In the genomic region with DNA sequence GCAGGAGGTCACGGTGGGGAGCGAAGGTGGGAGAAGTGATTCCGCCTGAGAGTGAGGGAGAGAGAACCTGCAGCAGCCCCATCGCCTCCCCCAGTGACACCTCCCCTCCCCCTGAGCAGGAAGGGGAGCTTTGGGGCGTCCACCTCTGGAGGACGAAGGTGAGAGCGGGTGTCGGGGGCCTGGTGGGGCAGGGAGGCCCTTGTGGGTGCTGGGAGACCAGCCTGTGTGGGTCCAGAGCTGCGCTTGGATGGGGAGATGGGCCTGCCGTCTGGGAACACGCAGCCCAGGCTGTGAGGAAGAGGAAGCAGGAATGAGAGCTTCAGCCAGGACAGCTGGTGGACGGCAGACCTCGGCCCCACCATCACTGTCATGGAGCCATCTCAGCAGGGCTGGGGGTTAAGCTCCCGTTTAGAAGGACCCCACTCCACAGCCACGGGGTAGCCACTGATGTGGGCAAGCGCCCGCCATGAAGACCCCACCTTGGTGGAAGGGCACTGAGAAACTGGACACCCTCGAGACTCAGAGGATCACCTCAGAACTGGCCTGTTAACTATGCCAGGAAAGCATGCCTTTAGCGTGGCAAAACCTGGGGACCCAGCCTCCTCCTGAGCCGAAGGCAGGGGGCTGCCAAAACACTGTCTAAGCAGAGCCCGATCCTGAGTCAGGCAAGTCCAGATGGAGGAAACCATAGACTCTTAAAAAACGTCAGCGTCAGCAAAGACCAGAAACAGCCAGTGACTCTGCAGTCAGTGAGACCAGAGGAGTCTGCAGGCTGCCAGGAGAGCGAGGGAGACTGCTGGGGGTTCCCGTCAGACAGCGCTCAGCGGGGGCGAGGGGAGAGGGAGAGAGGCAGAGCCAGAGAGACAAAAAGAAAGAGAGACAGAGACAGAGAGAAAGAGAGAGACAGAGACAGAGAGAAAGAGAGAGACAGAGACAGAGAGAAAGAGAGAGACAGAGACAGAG, we compare ENCODE assay signal across 9 cellular contexts. TPM values are rescaled to one million over a fixed set of nuclear protein-coding genes. Genes with fewer than 3 reads are reported as not detected.
A peak's percentile ranks its signal among the peaks of the same experiment; 100 is the strongest.
DNase-seq lines count a peak whose midpoint lies in the region; ATAC-seq and TF ChIP-seq lines count a peak whose summit lies in the region.
"Had no signal": no experiment of that assay in that cellular context is flagged by ENCODE, and none has a peak within 500 bp of the region (broad histone marks: within the 10 kb centered on the region; RNA-seq: fewer than 3 reads in every experiment).

No MANE protein-coding gene starts in this region.

- intact Hi-C loops in left lung (cut with DNase I), result no loop called here

- H3K4me1 ChIP-seq in left lung, result peaks cover 13 to 26% of the 10 kb centered on the region in 2 donors

- peak overlapping the region in 1 of 2 donors; percentile 18 for H3K27ac ChIP-seq in left lung

- TF ChIP-seq CTCF in left lung (IDR thresholded peaks at IDR 0.05), result no peak

- peak; percentile 21 for ATAC-seq in left lung
- no peak for ATAC-seq in GM18498 (IDR thresholded peaks at IDR 0.05; ENCODE audit: unreplicated experiment)
- no peak for ATAC-seq in HG02884 (IDR thresholded peaks at IDR 0.05; ENCODE audit: unreplicated experiment)
- ATAC-seq in GM21737 (IDR thresholded peaks at IDR 0.05; ENCODE audit: unreplicated experiment), result no peak

- H3K4me3 ChIP-seq in left lung, result peak overlapping the region in 1 of 2 donors; percentile 39

- no peaks in the 10 kb centered on the region for H3K9me3 ChIP-seq in left lung

- peaks cover 0 to 25% of the 10 kb centered on the region in 2 donors for H3K27me3 ChIP-seq in left lung

- peak; percentile 23 for DNase-seq in stimulated activated CD4-positive, alpha-beta T cell treated with anti-CD3 and anti-CD28 coated beads, Interleukin-15, amount 100 ng/mL, for 24 hours
- DNase-seq in stimulated activated CD4-positive, alpha-beta T cell treated with anti-CD3 and anti-CD28 coated beads, Interleukin-12 subunit alpha, Interleukin-12 subunit beta, amount 100 ng/mL, for 4 hours, result no peak
- peak; percentile 50 for DNase-seq in astrocyte of the hippocampus (ENCODE audit: low read depth, low spot score)
- no peak for DNase-seq in left lung
- DNase-seq in NCI-H774 (lab: John Stamatoyannopoulos, UW), result no peak

- no peaks in the 10 kb centered on the region for H3K36me3 ChIP-seq in left lung

RNA-seq across cellular contexts. Expression of a gene that starts 6.4 kb away (rescaled TPM):
- total RNA-seq in left lung, result not detected
- total RNA-seq: glomerular endothelial cell had no signal

RNA-seq across cellular contexts. Expression of a gene that starts 29.4 kb away (rescaled TPM):
- total RNA-seq in left lung, result 1 to 10 TPM; 6.2 to 7.8 TPM
- total RNA-seq: glomerular endothelial cell had no signal

RNA-seq across cellular contexts. Expression of a gene that starts 46.4 kb away (rescaled TPM):
- not detected for total RNA-seq in left lung
- total RNA-seq: glomerular endothelial cell had no signal

RNA-seq across cellular contexts. Expression of a gene that starts 56.4 kb away (rescaled TPM):
- total RNA-seq in left lung, result 10 to 100 TPM; 30.5 to 41.0 TPM

RNA-seq across cellular contexts. Expression of a gene that starts 57.4 kb away (rescaled TPM):
- 10 to 100 TPM; 48.0 to 63.9 TPM for total RNA-seq in left lung

Comparison
In these comparisons a context has a peak if more than half of its experiments do, and no peak if none do; other contexts are left out.
1. DNase-seq: peak in stimulated activated CD4-positive, alpha-beta T cell treated with anti-CD3 and anti-CD28 coated beads, Interleukin-15, amount 100 ng/mL, for 24 hours (single experiment) and astrocyte of the hippocampus (single experiment); none in stimulated activated CD4-positive, alpha-beta T cell treated with anti-CD3 and anti-CD28 coated beads, Interleukin-12 subunit alpha, Interleukin-12 subunit beta, amount 100 ng/mL, for 4 hours (single experiment), left lung (0 of 2) and NCI-H774 (single experiment).